In genomic region chr13:27964741-27965323, GRCh38 we compare ENCODE assay signal across 1 cellular context.
TF ChIP-seq lines count a peak whose summit lies in the region.

No MANE protein-coding gene starts in this region.

TF ChIP-seq in IMR-90, 13 proteins besides CTCF, POLR2A, EP300 and RAD21 (continued from another document):
- TF ChIP-seq, protein P1, sequence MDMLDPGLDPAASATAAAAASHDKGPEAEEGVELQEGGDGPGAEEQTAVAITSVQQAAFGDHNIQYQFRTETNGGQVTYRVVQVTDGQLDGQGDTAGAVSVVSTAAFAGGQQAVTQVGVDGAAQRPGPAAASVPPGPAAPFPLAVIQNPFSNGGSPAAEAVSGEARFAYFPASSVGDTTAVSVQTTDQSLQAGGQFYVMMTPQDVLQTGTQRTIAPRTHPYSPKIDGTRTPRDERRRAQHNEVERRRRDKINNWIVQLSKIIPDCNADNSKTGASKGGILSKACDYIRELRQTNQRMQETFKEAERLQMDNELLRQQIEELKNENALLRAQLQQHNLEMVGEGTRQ (IDR thresholded peaks at IDR 0.05; ENCODE audit: low read depth, low read length), result no peak
- no peak for TF ChIP-seq MXI1 (IDR thresholded peaks at IDR 0.05; ENCODE audit: borderline replicate concordance, low read depth, low read length)
- TF ChIP-seq, protein P2, sequence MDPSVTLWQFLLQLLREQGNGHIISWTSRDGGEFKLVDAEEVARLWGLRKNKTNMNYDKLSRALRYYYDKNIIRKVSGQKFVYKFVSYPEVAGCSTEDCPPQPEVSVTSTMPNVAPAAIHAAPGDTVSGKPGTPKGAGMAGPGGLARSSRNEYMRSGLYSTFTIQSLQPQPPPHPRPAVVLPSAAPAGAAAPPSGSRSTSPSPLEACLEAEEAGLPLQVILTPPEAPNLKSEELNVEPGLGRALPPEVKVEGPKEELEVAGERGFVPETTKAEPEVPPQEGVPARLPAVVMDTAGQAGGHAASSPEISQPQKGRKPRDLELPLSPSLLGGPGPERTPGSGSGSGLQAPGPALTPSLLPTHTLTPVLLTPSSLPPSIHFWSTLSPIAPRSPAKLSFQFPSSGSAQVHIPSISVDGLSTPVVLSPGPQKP (IDR thresholded peaks at IDR 0.05; ENCODE audit: borderline replicate concordance, low read depth, low read length), result no peak
- TF ChIP-seq MAFK (IDR thresholded peaks at IDR 0.05; ENCODE audit: low read depth, low read length), result no peak
- no peak for TF ChIP-seq CHD1 (IDR thresholded peaks at IDR 0.05; ENCODE audit: low read depth, low read length)
- TF ChIP-seq BHLHE40 (IDR thresholded peaks at IDR 0.05; ENCODE audit: low read depth, low read length), result no peak
- no peak for TF ChIP-seq CEBPB (IDR thresholded peaks at IDR 0.05; ENCODE audit: low read depth, low read length)
- no peak for TF ChIP-seq MAZ (IDR thresholded peaks at IDR 0.05; ENCODE audit: borderline replicate concordance, low read depth, low read length)
- TF ChIP-seq SMC3 (IDR thresholded peaks at IDR 0.05; ENCODE audit: low read depth, low read length), result no peak
- TF ChIP-seq RFX5 (IDR thresholded peaks at IDR 0.05; ENCODE audit: low read depth, low read length), result no peak
- no peak for TF ChIP-seq FOS (IDR thresholded peaks at IDR 0.05; ENCODE audit: low read depth, low read length)
